Comparison of ENCODE assay signal across 9 cellular contexts in the genomic region with DNA sequence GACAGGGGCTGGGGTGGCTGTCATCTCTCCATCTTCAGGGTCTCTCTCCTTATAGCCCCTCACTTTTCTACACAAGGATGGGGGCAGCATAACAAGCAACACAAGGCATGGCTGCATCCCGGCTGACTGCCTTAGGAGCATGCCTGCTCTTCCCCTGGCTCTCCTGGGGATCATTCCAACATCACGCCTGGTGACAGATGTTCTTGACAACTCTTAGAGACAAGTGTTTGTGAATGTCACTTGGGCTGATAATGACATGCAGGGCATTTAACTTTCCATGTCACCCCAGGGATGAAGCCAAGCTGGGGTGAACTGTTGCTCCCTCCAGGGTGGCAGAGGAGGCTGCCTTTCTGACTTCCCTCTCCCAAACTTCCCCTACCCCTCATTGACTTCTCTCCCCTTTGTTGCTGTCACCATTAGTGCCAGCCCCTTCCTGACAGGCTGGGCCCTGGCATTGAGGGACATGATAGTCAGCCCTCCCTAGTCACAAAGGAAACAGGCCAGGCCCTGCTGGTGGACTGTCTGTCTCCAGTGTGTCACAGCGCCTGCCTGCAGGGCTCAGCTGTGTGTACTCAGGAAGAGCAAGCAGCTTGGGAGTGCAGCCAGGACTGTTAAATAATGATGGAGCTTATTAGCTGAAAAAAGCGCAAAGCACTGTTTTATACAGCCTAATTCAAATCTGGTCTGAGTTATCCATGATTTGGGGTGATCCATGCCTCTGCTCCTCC.
DNase-seq lines count a peak whose midpoint lies in the region; ATAC-seq and TF ChIP-seq lines count a peak whose summit lies in the region.
"Had no signal": no experiment of that assay in that cellular context is flagged by ENCODE, and none has a peak within 500 bp of the region (broad histone marks: within the 10 kb centered on the region; RNA-seq: fewer than 3 reads in every experiment).

No MANE protein-coding gene starts in this region.

- H3K36me3 Mint-ChIP-seq in H9 (ENCODE audit: insufficient read depth in 1 of 3, low read depth in 3 of 3) (no peaks in the 10 kb centered on the region), endodermal cell (ENCODE audit: low read depth) (no peaks in the 10 kb centered on the region)
- H3K36me3 Mint-ChIP-seq: activated naive CD8-positive, alpha-beta T cell; CD4-positive, CD25-positive, alpha-beta regulatory T cell had no signal

- H4K20me1 ChIP-seq in H9 (ENCODE audit: control insufficient read depth, insufficient read depth, insufficient read length) = no peaks in the 10 kb centered on the region

- no peaks in the 10 kb centered on the region for H3K79me2 ChIP-seq in H9 (ENCODE audit: insufficient read depth, low read length)

- H3K4me3 ChIP-seq in endodermal cell (ENCODE audit: low read length) = no peak overlapping the region

- H3K27me3 ChIP-seq in H9 (ENCODE audit: insufficient read depth, low read length) = no peaks in the 10 kb centered on the region
- no peaks in the 10 kb centered on the region for H3K27me3 ChIP-seq in endodermal cell (ENCODE audit: control insufficient read depth, insufficient read depth, low read length, poor library complexity, severe bottlenecking)

- no peak overlapping the region for H3K4me3 Mint-ChIP-seq in H9
- no peak overlapping the region for H3K4me3 Mint-ChIP-seq in endodermal cell
- H3K4me3 Mint-ChIP-seq: activated naive CD8-positive, alpha-beta T cell; CD4-positive, CD25-positive, alpha-beta regulatory T cell had no signal

- no peak overlapping the region for H3K4me2 ChIP-seq in H9 (ENCODE audit: insufficient read depth, insufficient read length, low read length)

- H3K4ac ChIP-seq in H9 (ENCODE audit: low read depth, low read length) = no peak overlapping the region

- peak overlapping the region; percentile 10 for H3K18ac ChIP-seq in H9 (ENCODE audit: insufficient read length, low read depth, low read length)

- H2BK20ac ChIP-seq in H9 (ENCODE audit: low read depth, low read length, poor library complexity, severe bottlenecking) = no peak overlapping the region

- H2AK5ac ChIP-seq in H9 (ENCODE audit: insufficient read length, low read length) = no peak overlapping the region

- no peaks in the 10 kb centered on the region for H3K9me3 ChIP-seq in H9 (ENCODE audit: control insufficient read depth, low read depth, low read length)
- no peaks in the 10 kb centered on the region for H3K9me3 ChIP-seq in endodermal cell (ENCODE audit: control insufficient read depth, low read length)

- no peak for ATAC-seq in GM18517 (IDR thresholded peaks at IDR 0.05; ENCODE audit: unreplicated experiment)

- H2BK120ac ChIP-seq in H9 (ENCODE audit: low read depth, low read length, poor library complexity, severe bottlenecking) = no peak overlapping the region

- TF ChIP-seq CTCF in H9 (conservative IDR thresholded peaks at IDR 0.05) = no peak
- TF ChIP-seq CTCF in endodermal cell (conservative IDR thresholded peaks at IDR 0.05) = no peak
- no peak for TF ChIP-seq CTCF in GM13976 (IDR thresholded peaks at IDR 0.05; ENCODE audit: borderline replicate concordance, control extremely low read depth, extremely low read depth, insufficient read depth, missing control alignments)

- no CpG with 5 or more reads among the region's 4 CpGs for WGBS in H9 (ENCODE audit: extremely low coverage, insufficient read length, low lambda C conversion rate)
- WGBS in endodermal cell (ENCODE audit: insufficient coverage in 1 of 2, insufficient read length in 1 of 2), 2 experiments = 93 to 100% methylated on average over 1 to 4 of the region's 4 CpGs

- H2BK5ac ChIP-seq in H9 (ENCODE audit: insufficient read length, low read length) = no peak overlapping the region

- no peak overlapping the region for H2BK15ac ChIP-seq in H9 (ENCODE audit: low read depth, low read length)

- no peak for DNase-seq in H9
- DNase-seq in NCI-H2196 (lab: John Stamatoyannopoulos, UW; ENCODE audit: unreplicated experiment) = peak; percentile 55
- no peak for DNase-seq in endodermal cell
- DNase-seq in pons (ENCODE audit: low spot score) = peak; percentile 41
- no peak for DNase-seq in DMS79 treated with DMSO at 0.1 percent for 48 hours (lab: John Stamatoyannopoulos, UW)
- DNase-seq in GM13976 (ENCODE audit: low spot score) = no peak
- DNase-seq: CD4-positive, CD25-positive, alpha-beta regulatory T cell had no signal

- H3K27ac Mint-ChIP-seq in H9 = peak overlapping the region in 1 of 3 experiments; percentile 76; a peak in 2 of 7 replicates
- no peak overlapping the region for H3K27ac Mint-ChIP-seq in endodermal cell
- H3K27ac Mint-ChIP-seq: activated naive CD8-positive, alpha-beta T cell had no signal

- H3K4me1 ChIP-seq in H9 (ENCODE audit: insufficient read depth, low read length) (peaks cover 4% of the 10 kb centered on the region; the same call in 1 of the 2 replicates), endodermal cell (ENCODE audit: control insufficient read depth, insufficient read depth, low read length) (no peaks in the 10 kb centered on the region)

- H3K4me1 Mint-ChIP-seq in H9 (peaks cover 15% of the 10 kb centered on the region in 2 experiments), endodermal cell (peaks cover 8% of the 10 kb centered on the region)
- H3K4me1 Mint-ChIP-seq: CD4-positive, CD25-positive, alpha-beta regulatory T cell had no signal

- H4K8ac ChIP-seq in H9 (replicated peaks; ENCODE audit: insufficient read length, low read depth, low read length) = no peak overlapping the region

- H3K36me3 ChIP-seq in endodermal cell (ENCODE audit: control insufficient read depth, insufficient read depth, low read length) = no peaks in the 10 kb centered on the region

- no peak overlapping the region for H4K5ac ChIP-seq in H9 (ENCODE audit: insufficient read length, low read depth, low read length)

- H3K56ac ChIP-seq in H9 (ENCODE audit: insufficient read length, low read depth, low read length) = no peak overlapping the region

- no peak overlapping the region for H4K91ac ChIP-seq in H9 (ENCODE audit: insufficient read length, low read depth, low read length)

- no peaks in the 10 kb centered on the region for H3K79me1 ChIP-seq in H9 (ENCODE audit: insufficient read depth, low read depth, low read length, poor library complexity, severe bottlenecking)

- no peaks in the 10 kb centered on the region; the same call in 1 of the 2 replicates for H3K27me3 Mint-ChIP-seq in H9 (ENCODE audit: low read depth)
- peaks cover 1% of the 10 kb centered on the region for H3K27me3 Mint-ChIP-seq in endodermal cell (ENCODE audit: insufficient read depth)
- H3K27me3 Mint-ChIP-seq: activated naive CD8-positive, alpha-beta T cell had no signal

- no peak overlapping the region for H3K27ac ChIP-seq in H9 (ENCODE audit: insufficient read length, low read depth, low read length)
- peak overlapping the region; percentile 58 for H3K27ac ChIP-seq in endodermal cell (ENCODE audit: low read depth, low read length)

- in situ Hi-C loops in GM13976 (cut with MboI; ENCODE audit: low sequenced_read_pairs, unreplicated experiment) = no loop called here

- H3K14ac ChIP-seq in H9 (ENCODE audit: insufficient read depth, low read length) = no peak overlapping the region

- H3K9ac ChIP-seq in H9 (ENCODE audit: extremely low read depth, insufficient read length, low read length) (no peak overlapping the region), endodermal cell (ENCODE audit: extremely low read depth, low read length, poor library complexity, severe bottlenecking) (no peak overlapping the region)

- H2AFZ ChIP-seq in H9 (ENCODE audit: low read length) = no peak overlapping the region

- H2BK12ac ChIP-seq in H9 (ENCODE audit: insufficient read length, low read depth, low read length) = no peak overlapping the region

- no peaks in the 10 kb centered on the region for H3K9me3 Mint-ChIP-seq in H9
- no peaks in the 10 kb centered on the region for H3K9me3 Mint-ChIP-seq in endodermal cell
- H3K9me3 Mint-ChIP-seq: CD4-positive, CD25-positive, alpha-beta regulatory T cell had no signal

- H3T11ph ChIP-seq in H9 (ENCODE audit: low read length) = no peak overlapping the region

- H3K23me2 ChIP-seq in H9 (ENCODE audit: insufficient read length, low read depth, low read length, poor library complexity, severe bottlenecking) = no peaks in the 10 kb centered on the region

- H3K23ac ChIP-seq in H9 (ENCODE audit: insufficient read length, low read depth, low read length) = no peak overlapping the region

Comparison
In these comparisons a context has a peak if more than half of its experiments do, and no peak if none do; other contexts are left out.
1. DNase-seq: peak in NCI-H2196 (single experiment) and pons (single experiment); none in H9 (single experiment), endodermal cell (single experiment), DMS79 treated with DMSO at 0.1 percent for 48 hours (single experiment) and GM13976 (single experiment).